9 cellular contexts compared by ENCODE assay signal in the genomic region with DNA sequence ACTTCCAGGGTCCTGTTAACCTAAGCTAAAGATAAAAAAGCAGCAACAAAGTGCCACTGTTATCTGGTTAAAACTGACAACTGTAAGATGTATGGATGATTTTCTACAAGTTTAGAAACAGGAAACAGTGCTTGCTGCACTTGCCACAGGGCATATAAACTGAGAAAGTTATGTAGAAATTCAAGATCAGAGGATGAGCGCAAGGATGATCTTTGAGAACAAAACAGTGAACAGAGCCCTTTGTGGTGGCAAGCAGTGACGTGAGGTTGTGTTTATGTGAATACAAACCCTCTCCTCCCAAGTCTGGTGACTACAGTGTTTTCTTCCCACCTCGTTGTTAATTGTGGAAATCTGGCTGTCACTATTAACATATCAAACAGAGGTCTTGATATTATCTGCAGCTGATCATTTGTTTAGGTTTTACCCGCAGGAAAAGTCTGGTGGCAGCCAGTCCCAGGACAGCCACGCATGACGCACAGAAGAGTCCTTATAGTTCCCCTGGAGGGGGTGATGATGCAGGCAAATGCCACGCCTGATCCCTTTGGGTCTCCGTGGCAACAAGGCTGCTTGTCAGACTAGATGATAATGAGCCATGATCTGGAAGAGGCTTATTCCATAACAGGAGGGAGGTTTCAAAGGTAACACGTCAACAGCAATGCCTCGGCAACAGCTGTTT. TPM values are rescaled to one million over a fixed set of nuclear protein-coding genes. Genes with fewer than 3 reads are reported as not detected.
DNase-seq lines count a peak whose midpoint lies in the region; ATAC-seq, FAIRE-seq and TF ChIP-seq lines count a peak whose summit lies in the region.
"Had no signal": no experiment of that assay in that cellular context is flagged by ENCODE, and none has a peak within 500 bp of the region (broad histone marks: within the 10 kb centered on the region; RNA-seq: fewer than 3 reads in every experiment).

No MANE protein-coding gene starts in this region.

- 0 out of 2 replicates have a peak overlapping the region, but pooled peaks have one; percentile 19 for H4K91ac ChIP-seq in IMR-90 (ENCODE audit: insufficient read depth, low read depth, low read length)

- no peaks in the 10 kb centered on the region for H3K79me2 ChIP-seq in astrocyte (ENCODE audit: insufficient read depth, low read length)

- dilution Hi-C loops in IMR-90 (cut with HindIII; ENCODE audit: low sequenced_read_pairs, unreplicated experiment): no loop called here

- peak overlapping the region; percentile 60 for H3K18ac ChIP-seq in IMR-90 (ENCODE audit: low read depth, low read length)

- H3K56ac ChIP-seq in IMR-90 (ENCODE audit: extremely low read depth, insufficient read depth, low read length): no peak overlapping the region

- no peak overlapping the region for H2BK15ac ChIP-seq in IMR-90 (ENCODE audit: low read depth, low read length)

- H3K27me3 Mint-ChIP-seq in T-helper 2 cell treated with Interferon-gamma antibody and Interleukin-4, amounts not matched to agents 5 μg/mL and 100 μg/mL, for 36 hours (ENCODE audit: low read depth): no peaks in the 10 kb centered on the region
- no peaks in the 10 kb centered on the region for H3K27me3 Mint-ChIP-seq in astrocyte (ENCODE audit: low read depth, unreplicated experiment)

- H3K9ac ChIP-seq in IMR-90 (ENCODE audit: low read depth, low read length): no peak overlapping the region
- peak overlapping the region; percentile 62 for H3K9ac ChIP-seq in astrocyte (ENCODE audit: low read length)

- peak overlapping the region; percentile 17 for H4K5ac ChIP-seq in IMR-90 (ENCODE audit: low read depth, low read length)

- 26% methylated on average over 3 of the region's 10 CpGs; no CpG with 5 or more reads in 1 of the 2 experiments for WGBS in IMR-90 (ENCODE audit: extremely low coverage in 2 of 2, insufficient read length in 1 of 2), 2 experiments
- 11 to 15% methylated on average over 10 of the region's 10 CpGs for WGBS in lower leg skin, 2 donors

- peak overlapping the region; percentile 98 for H3K27ac Mint-ChIP-seq in T-helper 2 cell treated with Interferon-gamma antibody and Interleukin-4, amounts not matched to agents 5 μg/mL and 100 μg/mL, for 36 hours
- H3K27ac Mint-ChIP-seq in astrocyte (ENCODE audit: unreplicated experiment): peak overlapping the region; percentile 50

- no peak overlapping the region for H2BK5ac ChIP-seq in IMR-90 (ENCODE audit: low read depth, low read length, poor library complexity, severe bottlenecking)

- H3K9me1 ChIP-seq in IMR-90 (ENCODE audit: insufficient read depth, low read length): peaks cover 9% of the 10 kb centered on the region

- peak overlapping the region; percentile 60 for H3K4me2 ChIP-seq in IMR-90 (ENCODE audit: low read depth, low read length)
- peak overlapping the region; percentile 46 for H3K4me2 ChIP-seq in astrocyte (ENCODE audit: low read length)

- H3K9me3 ChIP-seq in IMR-90 (ENCODE audit: control insufficient read depth, insufficient read depth, low read length) (no peaks in the 10 kb centered on the region; the same call in 1 of the 2 replicates), astrocyte (ENCODE audit: insufficient read depth, low read depth, low read length) (no peaks in the 10 kb centered on the region)
- H3K9me3 ChIP-seq: tibial nerve had no signal

- H4K8ac ChIP-seq in IMR-90 (ENCODE audit: low read depth in 2 of 2, low read length in 2 of 2): peak overlapping the region in 1 of 2 experiments; percentile 8; a peak in 2 of 4 replicates

- H3K4me1 ChIP-seq in IMR-90 (ENCODE audit: control insufficient read depth, insufficient read depth, low read length) (peaks cover 9% of the 10 kb centered on the region), astrocyte (ENCODE audit: insufficient read depth, low read length) (peaks cover 7% of the 10 kb centered on the region)

- H3K4me1 Mint-ChIP-seq in T-helper 2 cell treated with Interferon-gamma antibody and Interleukin-4, amounts not matched to agents 5 μg/mL and 100 μg/mL, for 36 hours (ENCODE audit: low read depth): peaks cover 73% of the 10 kb centered on the region
- peaks cover 7% of the 10 kb centered on the region for H3K4me1 Mint-ChIP-seq in astrocyte (ENCODE audit: low read depth, unreplicated experiment)

- CTCF ChIA-PET in IMR-90 (lab: Yijun Ruan, JAX): no interaction called here

- in situ Hi-C loops in IMR-90 (cut with MboI; ENCODE audit: low sequenced_read_pairs): no loop called here

- H3K4me3 Mint-ChIP-seq in T-helper 2 cell treated with Interferon-gamma antibody and Interleukin-4, amounts not matched to agents 5 μg/mL and 100 μg/mL, for 36 hours: peak overlapping the region; percentile 79
- no peak overlapping the region for H3K4me3 Mint-ChIP-seq in astrocyte (ENCODE audit: unreplicated experiment)

- 0 out of 2 replicates have a peak overlapping the region, but pooled peaks have one; percentile 8 for H3K14ac ChIP-seq in IMR-90 (replicated peaks; ENCODE audit: low read depth, low read length)

- H3K4me3 ChIP-seq in IMR-90 (ENCODE audit: insufficient read depth, low read depth, low read length) (no peak overlapping the region), astrocyte (ENCODE audit: insufficient read depth, low read depth, low read length) (no peak overlapping the region), lower leg skin (ENCODE audit: low read depth, poor library complexity, severe bottlenecking) (no peak overlapping the region)
- H3K4me3 ChIP-seq: tibial nerve had no signal

- ATAC-seq in IMR-90 (ENCODE audit: low read depth) (peak; percentile 76), GM19328 (IDR thresholded peaks at IDR 0.05; ENCODE audit: unreplicated experiment) (no peak), HG03378 (IDR thresholded peaks at IDR 0.05; ENCODE audit: unreplicated experiment) (no peak)

- H3K27me3 ChIP-seq in IMR-90 (ENCODE audit: control insufficient read depth, insufficient read depth, low read length) (peaks cover 2% of the 10 kb centered on the region; the same call in 1 of the 2 replicates), astrocyte (ENCODE audit: insufficient read depth, low read length) (no peaks in the 10 kb centered on the region)
- H3K27me3 ChIP-seq: tibial nerve had no signal

- no peak overlapping the region for H2AK9ac ChIP-seq in IMR-90 (replicated peaks; ENCODE audit: low read depth, low read length, poor library complexity)

- no peaks in the 10 kb centered on the region for H3K9me3 Mint-ChIP-seq in T-helper 2 cell treated with Interferon-gamma antibody and Interleukin-4, amounts not matched to agents 5 μg/mL and 100 μg/mL, for 36 hours
- H3K9me3 Mint-ChIP-seq in astrocyte (ENCODE audit: unreplicated experiment): no peaks in the 10 kb centered on the region

- no peak overlapping the region for H2AK5ac ChIP-seq in IMR-90 (ENCODE audit: low read depth, low read length)

- H2BK20ac ChIP-seq in IMR-90 (ENCODE audit: low read depth, low read length): peak overlapping the region; percentile 38; the same call in 1 of the 2 replicates

- peak overlapping the region; percentile 28 for H2BK120ac ChIP-seq in IMR-90 (ENCODE audit: low read depth, low read length)

- intact Hi-C loops in IMR-90 (cut with micrococcal nuclease) (no loop called here), lower leg skin (cut with DNase I; ENCODE audit: low total_unique reads) (no loop called here)

- H4K20me1 ChIP-seq in IMR-90 (ENCODE audit: insufficient read depth, low read length) (no peaks in the 10 kb centered on the region), astrocyte (ENCODE audit: insufficient read depth, low read length) (no peaks in the 10 kb centered on the region)

- H3K27ac ChIP-seq in IMR-90 (ENCODE audit: insufficient read depth, low read length) (no peak overlapping the region), astrocyte (ENCODE audit: low read depth, low read length) (peak overlapping the region; percentile 22)

- no peak for FAIRE-seq in astrocyte (lab: Jason Lieb, UNC)

- peaks cover 3% of the 10 kb centered on the region for H3K36me3 Mint-ChIP-seq in T-helper 2 cell treated with Interferon-gamma antibody and Interleukin-4, amounts not matched to agents 5 μg/mL and 100 μg/mL, for 36 hours (ENCODE audit: low read depth)
- H3K36me3 Mint-ChIP-seq in astrocyte (ENCODE audit: low read depth, unreplicated experiment): no peaks in the 10 kb centered on the region

- TF ChIP-seq CTCF in IMR-90 (conservative IDR thresholded peaks at IDR 0.05; ENCODE audit: low read depth, low read length) (no peak), astrocyte (IDR thresholded peaks at IDR 0.05; ENCODE audit: insufficient read depth, low read depth, low read length) (no peak), lower leg skin (IDR thresholded peaks at IDR 0.05) (no peak)

- H3K23ac ChIP-seq in IMR-90 (ENCODE audit: low read depth, low read length): peak overlapping the region; percentile 35; the same call in 1 of the 2 replicates

- peak overlapping the region; percentile 18; the same call in 1 of the 2 replicates for H3K4ac ChIP-seq in IMR-90 (ENCODE audit: low read depth, low read length)

- TF ChIP-seq RAD21 in IMR-90 (IDR thresholded peaks at IDR 0.05; ENCODE audit: low read length): no peak

- no TSS peak for BruUV-seq in IMR-90 (replicated peaks; lab: Mats Ljungman, UMichigan)

- TF ChIP-seq POLR2A in IMR-90 (IDR thresholded peaks at IDR 0.05; ENCODE audit: low read depth, low read length) (no peak), lower leg skin (IDR thresholded peaks at IDR 0.05) (no peak)

- DNase-seq in IMR-90: peak; percentile 84
- DNase-seq in T-helper 2 cell treated with Interferon-gamma antibody and Interleukin-4, amounts not matched to agents 5 μg/mL and 100 μg/mL, for 36 hours (ENCODE audit: low spot score): peak; percentile 84
- peak; percentile 72 for DNase-seq in astrocyte (ENCODE audit: low read depth)
- DNase-seq in lower leg skin (ENCODE audit: low spot score in 2 of 2): peak; percentile 75 to 92
- peak; percentile 26 for DNase-seq in stimulated activated CD8-positive, alpha-beta memory T cell treated with anti-CD3 and anti-CD28 coated beads, Interleukin-15, amount 100 ng/mL, for 24 hours (ENCODE audit: low read depth)
- DNase-seq in NCI-H774 (lab: John Stamatoyannopoulos, UW): no peak

- H3K36me3 ChIP-seq in IMR-90 (ENCODE audit: control insufficient read depth, insufficient read depth, low read length) (no peaks in the 10 kb centered on the region), astrocyte (ENCODE audit: insufficient read depth, low read length) (no peaks in the 10 kb centered on the region)
- H3K36me3 ChIP-seq: tibial nerve had no signal

- peak overlapping the region; percentile 68 for H2AFZ ChIP-seq in IMR-90 (replicated peaks; ENCODE audit: low read length, poor library complexity)
- H2AFZ ChIP-seq in astrocyte (ENCODE audit: low read depth, low read length): peak overlapping the region; percentile 51

- POLR2A ChIA-PET in IMR-90 (lab: Charles Lee; ENCODE audit: unreplicated experiment): interaction anchor here (0.6 kb wide), 1 partner anchor 838 kb away, joined by 3 read pairs; no protein-coding TSS in a partner anchor

- H3K79me1 ChIP-seq in IMR-90 (ENCODE audit: low read depth in 1 of 2, low read length in 2 of 2): no peaks in the 10 kb centered on the region

TF ChIP-seq in IMR-90, 13 proteins besides CTCF, POLR2A, EP300 and RAD21 (continues in another document):
- no peak for TF ChIP-seq FOS (IDR thresholded peaks at IDR 0.05; ENCODE audit: low read depth, low read length)

RNA-seq across cellular contexts. Expression of gene TNFAIP3, which starts 43.1 kb away (rescaled TPM):
- total RNA-seq in IMR-90 (2012; rRNA removed): 4.4 and 5.0 TPM in 2 replicates
- polyA plus RNA-seq in IMR-90 (2012; rRNA removed): 12.6 and 14.2 TPM in 2 replicates
- polyA plus RNA-seq in IMR-90 (2012; cell fraction: cytosol; rRNA removed): 3.5 and 6.8 TPM in 2 replicates
- polyA plus RNA-seq in IMR-90 (2012; cell fraction: nucleus; rRNA removed; ENCODE audit: low replicate concordance): 29.5 and 108 TPM in 2 replicates
- total RNA-seq in astrocyte: 16.2 and 16.8 TPM in 2 replicates
- total RNA-seq in lower leg skin: 10 to 100 TPM; 13.4 to 29.9 (median 26.2) TPM
